In the genomic region with DNA sequence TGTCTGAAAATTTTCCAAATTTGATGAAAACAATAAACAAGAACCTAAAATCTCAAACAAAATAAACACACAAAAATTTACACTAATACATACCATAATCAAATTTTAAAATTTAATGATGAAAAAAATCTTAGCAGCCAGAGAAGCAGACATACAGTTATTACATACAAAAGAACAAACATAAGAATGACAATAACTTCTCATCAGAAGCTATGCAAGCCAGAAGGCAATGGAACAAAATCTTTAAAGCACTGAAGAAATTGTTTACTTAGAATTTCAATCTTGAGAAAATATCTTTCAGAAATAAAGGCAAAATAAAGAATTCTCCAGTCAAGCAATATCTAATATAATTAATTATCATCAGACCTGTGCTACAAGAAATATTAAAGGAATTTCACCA, we compare ENCODE assay signal across 29 cellular contexts.
"Had no signal": no experiment of that assay in that cellular context is flagged by ENCODE, and none has a peak within 500 bp of the region (broad histone marks: within the 10 kb centered on the region; RNA-seq: fewer than 3 reads in every experiment).

No MANE protein-coding gene starts in this region.

- H3K36me3 Mint-ChIP-seq: activated naive CD8-positive, alpha-beta T cell had no signal

- DNase-seq: activated CD4-positive, alpha-beta memory T cell treated with anti-CD3 and anti-CD28 coated beads, Interleukin-2, amount 10 ng/mL, durations not matched to agents 7 days and 5 days; activated CD4-positive, alpha-beta T cell treated with anti-CD3 and anti-CD28 coated beads for 1 hour; activated CD4-positive, alpha-beta T cell treated with anti-CD3 and anti-CD28 coated beads for 4 hours; activated CD4-positive, alpha-beta T cell treated with anti-CD3 and anti-CD28 coated beads, Interleukin-2, amount 10 ng/mL, durations not matched to agents 7 days and 5 days; activated CD4-positive, alpha-beta T cell treated with anti-CD3 and anti-CD28 coated beads, Interleukin-2, amount 50 U/mL, for 4 hours; activated CD8-positive, alpha-beta memory T cell treated with anti-CD3 and anti-CD28 coated beads, Interleukin-2, amount 50 U/mL, for 48 hours; activated gamma-delta T cell; activated naive CD4-positive, alpha-beta T cell; activated naive CD4-positive, alpha-beta T cell treated with anti-CD3 and anti-CD28 coated beads, Interleukin-2, amount 50 U/mL, for 16 hours; activated T-cell treated with anti-CD3 and anti-CD28 coated beads for 4 hours; activated T-cell treated with anti-CD3 and anti-CD28 coated beads, Interleukin-2, amount 50 U/mL, for 24 hours; activated T-cell treated with anti-CD3 and anti-CD28 coated beads, Interleukin-2, amount 50 U/mL, for 72 hours; amniotic stem cell; aorta; body of pancreas; caudate nucleus; colonic mucosa; effector CD8-positive, alpha-beta T cell; esophagus squamous epithelium; foreskin melanocyte; head of caudate nucleus; hippocampal formation; T-helper 1 cell; T-helper 17 cell had no signal

- H3K9me3 Mint-ChIP-seq: activated CD4-positive, alpha-beta memory T cell treated with anti-CD3 and anti-CD28 coated beads, Interleukin-2, amount 10 ng/mL, durations not matched to agents 7 days and 5 days; activated CD4-positive, alpha-beta T cell treated with anti-CD3 and anti-CD28 coated beads, Interleukin-2, amount 10 ng/mL, durations not matched to agents 7 days and 5 days; T-helper 2 cell treated with Interferon-gamma antibody and Interleukin-4, amounts not matched to agents 5 μg/mL and 100 μg/mL, for 36 hours had no signal

- H3K4me3 ChIP-seq: body of pancreas, colonic mucosa, esophagus squamous epithelium had no signal

- H3K27me3 ChIP-seq: body of pancreas, colonic mucosa, esophagus squamous epithelium had no signal

- H3K27me3 Mint-ChIP-seq: activated CD4-positive, alpha-beta memory T cell treated with anti-CD3 and anti-CD28 coated beads, Interleukin-2, amount 10 ng/mL, durations not matched to agents 7 days and 5 days; T-helper 17 cell had no signal

- H3K36me3 ChIP-seq: colonic mucosa, esophagus squamous epithelium had no signal

- H3K4me1 ChIP-seq: body of pancreas, colonic mucosa, esophagus squamous epithelium had no signal

- H3K27ac Mint-ChIP-seq: activated CD4-positive, alpha-beta memory T cell treated with anti-CD3 and anti-CD28 coated beads, Interleukin-2, amount 10 ng/mL, durations not matched to agents 7 days and 5 days; activated CD4-positive, alpha-beta T cell treated with anti-CD3 and anti-CD28 coated beads, Interleukin-2, amount 10 ng/mL, durations not matched to agents 7 days and 5 days; activated naive CD8-positive, alpha-beta T cell; activated T-cell treated with anti-CD3 and anti-CD28 coated beads, Interleukin-2, amount 50 U/mL, for 24 hours; activated T-cell treated with anti-CD3 and anti-CD28 coated beads, Interleukin-2, amount 50 U/mL, for 72 hours; T-helper 17 cell; T-helper 2 cell treated with Interferon-gamma antibody and Interleukin-4, amounts not matched to agents 5 μg/mL and 100 μg/mL, for 36 hours had no signal

- H3K9me3 ChIP-seq: body of pancreas, colonic mucosa, esophagus squamous epithelium had no signal

- H3K4me3 Mint-ChIP-seq: activated CD4-positive, alpha-beta memory T cell treated with anti-CD3 and anti-CD28 coated beads, Interleukin-2, amount 10 ng/mL, durations not matched to agents 7 days and 5 days; activated CD4-positive, alpha-beta T cell treated with anti-CD3 and anti-CD28 coated beads, Interleukin-2, amount 10 ng/mL, durations not matched to agents 7 days and 5 days; activated naive CD8-positive, alpha-beta T cell; activated T-cell treated with anti-CD3 and anti-CD28 coated beads, Interleukin-2, amount 50 U/mL, for 24 hours; activated T-cell treated with anti-CD3 and anti-CD28 coated beads, Interleukin-2, amount 50 U/mL, for 72 hours; T-helper 17 cell; T-helper 2 cell treated with Interferon-gamma antibody and Interleukin-4, amounts not matched to agents 5 μg/mL and 100 μg/mL, for 36 hours had no signal

- ATAC-seq: activated T-cell treated with anti-CD3 and anti-CD28 coated beads, Interleukin-2, amount 50 U/mL, for 72 hours; body of pancreas; T-helper 17 cell had no signal

- H3K27ac ChIP-seq: body of pancreas, colonic mucosa, epithelial cell of prostate, esophagus squamous epithelium had no signal

- H3K4me1 Mint-ChIP-seq: activated CD4-positive, alpha-beta memory T cell treated with anti-CD3 and anti-CD28 coated beads, Interleukin-2, amount 10 ng/mL, durations not matched to agents 7 days and 5 days; activated CD4-positive, alpha-beta T cell treated with anti-CD3 and anti-CD28 coated beads, Interleukin-2, amount 10 ng/mL, durations not matched to agents 7 days and 5 days; T-helper 17 cell had no signal

- FAIRE-seq: endometrium, endothelial cell of umbilical vein had no signal
